Comparison of ENCODE assay signal across 2 cellular contexts in genomic region chrX:48224196-48224595, GRCh38. TPM values are rescaled to one million over a fixed set of nuclear protein-coding genes. Genes with fewer than 3 reads are reported as not detected.
"Had no signal": no experiment of that assay in that cellular context is flagged by ENCODE, and none has a peak within 500 bp of the region (broad histone marks: within the 10 kb centered on the region; RNA-seq: fewer than 3 reads in every experiment).

No MANE protein-coding gene starts in this region.

RNA-seq across cellular contexts. Expression of gene SSX5, which starts 27.6 kb away (rescaled TPM):
- total RNA-seq: G401, GM12878 had no signal

RNA-seq across cellular contexts. Expression of gene SSX1, which starts 31.0 kb away (rescaled TPM):
- total RNA-seq: G401 had no signal
